ENCODE assay signal across 20 cellular contexts in genomic region chr2:1889099-1889650, GRCh38.
"Had no signal": no experiment of that assay in that cellular context is flagged by ENCODE, and none has a peak within 500 bp of the region (broad histone marks: within the 10 kb centered on the region; RNA-seq: fewer than 3 reads in every experiment).

No MANE protein-coding gene starts in this region.

- H3K9me2 ChIP-seq: SK-N-SH had no signal

- H3K4me2 ChIP-seq: SK-N-SH had no signal

- H3K9me3 ChIP-seq: SK-N-SH had no signal

- ATAC-seq: Panc1, PC-3 had no signal

- DNase-seq: Karpas-422, KBM-7, MM.1S, NCI-H1092 treated with DMSO at 0.1 percent for 48 hours, NCI-H1436, NCI-H187, NCI-H2029, NCI-H2081 treated with DMSO at 0.1 percent for 48 hours, NCI-H2171, NCI-H226, NCI-H446, NCI-H510A treated with DMSO at 0.1 percent for 48 hours, NCI-H526 treated with DMSO at 0.1 percent for 48 hours, NCI-H748 treated with DMSO at 0.1 percent for 48 hours, PC-3, SHP77, SK-N-SH, SW 1271 had no signal

- H3K27ac ChIP-seq: RWPE1 had no signal

- H3K9ac ChIP-seq: SK-N-SH had no signal
